In the genomic region with DNA sequence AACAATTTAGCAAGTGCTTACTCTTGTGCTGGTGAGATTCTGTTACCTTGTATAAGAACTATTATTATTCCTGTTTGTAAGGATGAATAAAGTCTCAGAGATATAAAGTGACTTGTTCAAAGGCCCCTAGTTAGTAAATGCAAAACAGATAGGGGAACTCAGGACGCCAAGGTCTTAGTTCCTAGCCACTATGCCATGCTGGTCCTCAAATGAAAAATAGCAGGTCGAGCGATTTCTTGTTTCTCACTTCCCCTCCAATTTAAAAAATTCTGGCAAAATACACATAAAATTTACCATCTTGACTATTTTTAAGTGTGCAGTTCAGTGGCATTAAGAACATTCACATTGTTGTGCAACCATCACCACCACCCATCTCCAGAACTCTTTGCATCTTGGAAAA, we compare ENCODE assay signal across 9 cellular contexts. TPM values are rescaled to one million over a fixed set of nuclear protein-coding genes. Genes with fewer than 3 reads are reported as not detected.
A peak's percentile ranks its signal among the peaks of the same experiment; 100 is the strongest.
DNase-seq lines count a peak whose midpoint lies in the region; ATAC-seq and TF ChIP-seq lines count a peak whose summit lies in the region.
"Had no signal": no experiment of that assay in that cellular context is flagged by ENCODE, and none has a peak within 500 bp of the region (broad histone marks: within the 10 kb centered on the region; RNA-seq: fewer than 3 reads in every experiment).

No MANE protein-coding gene starts in this region.

- peaks cover 50% of the 10 kb centered on the region for H3K4me1 Mint-ChIP-seq in CD8-positive, alpha-beta T cell (ENCODE audit: low read depth)
- H3K4me1 Mint-ChIP-seq in dendritic cell treated with granulocyte-macrophage colony-stimulating factor and Interleukin-4, amounts not matched to agents 40 ng/mL and 50 ng/mL, for 4 days (ENCODE audit: low read depth): peaks cover 40% of the 10 kb centered on the region

- no peaks in the 10 kb centered on the region for H3K9me3 ChIP-seq in CD8-positive, alpha-beta T cell (ENCODE audit: low read length)
- H3K9me3 ChIP-seq in neutrophil: no peaks in the 10 kb centered on the region

- peaks cover 30% of the 10 kb centered on the region for H3K4me1 ChIP-seq in CD8-positive, alpha-beta T cell (ENCODE audit: insufficient read depth, low read length)
- peaks cover 25 to 33% of the 10 kb centered on the region in 2 experiments for H3K4me1 ChIP-seq in neutrophil (ENCODE audit: control insufficient read depth in 1 of 2, insufficient read depth in 1 of 2, low read depth in 1 of 2, low read length in 1 of 2)

- ATAC-seq in CD8-positive, alpha-beta T cell: no peak
- no peak for ATAC-seq in GM21526 (IDR thresholded peaks at IDR 0.05; ENCODE audit: low FRiP score, unreplicated experiment)

- peak overlapping the region; percentile 97 for H3K4me3 ChIP-seq in CD8-positive, alpha-beta T cell (ENCODE audit: low read depth, low read length)
- H3K4me3 ChIP-seq in neutrophil (ENCODE audit: low read depth in 1 of 2, low read length in 1 of 2): peak overlapping the region; percentile 67 to 92

- peak overlapping the region; percentile 83 for H3K27ac Mint-ChIP-seq in CD8-positive, alpha-beta T cell
- H3K27ac Mint-ChIP-seq in dendritic cell treated with granulocyte-macrophage colony-stimulating factor and Interleukin-4, amounts not matched to agents 40 ng/mL and 50 ng/mL, for 4 days: peak overlapping the region; percentile 94

- H3K27ac ChIP-seq in CD8-positive, alpha-beta T cell (ENCODE audit: low read depth, low read length): peak overlapping the region; percentile 89
- peak overlapping the region; percentile 88 for H3K27ac ChIP-seq in neutrophil

- DNase-seq in CD8-positive, alpha-beta T cell: no peak
- DNase-seq in NOMO-1 (lab: John Stamatoyannopoulos, UW; ENCODE audit: unreplicated experiment in 2 of 2) (peak; percentile 43 to 49), posterior vena cava (ENCODE audit: low spot score) (no peak), NCI-H1417 (lab: John Stamatoyannopoulos, UW) (no peak), DMS114 treated with DMSO at 0.1 percent for 48 hours (lab: John Stamatoyannopoulos, UW; ENCODE audit: unreplicated experiment) (no peak)

- H3K9me3 Mint-ChIP-seq in CD8-positive, alpha-beta T cell: no peaks in the 10 kb centered on the region
- no peaks in the 10 kb centered on the region for H3K9me3 Mint-ChIP-seq in dendritic cell treated with granulocyte-macrophage colony-stimulating factor and Interleukin-4, amounts not matched to agents 40 ng/mL and 50 ng/mL, for 4 days

- POLR2A ChIA-PET in CD8-positive, alpha-beta T cell (lab: Charles Lee): interaction anchor here (0.7 to 7.1 kb wide), 8 partner anchors 9 to 98 kb away, joined by 3 to 50 read pairs (median 4); a partner anchor contains a TSS

- no peaks in the 10 kb centered on the region for H3K27me3 ChIP-seq in CD8-positive, alpha-beta T cell (ENCODE audit: insufficient read depth, low read length)
- H3K27me3 ChIP-seq in neutrophil: no peaks in the 10 kb centered on the region

- intact Hi-C loops in CD8-positive, alpha-beta T cell (cut with DNase I, micrococcal nuclease): loop anchor here in 1 of 2 experiments (1.0 kb wide), 1 partner anchor 21 kb away; no protein-coding TSS in a partner anchor
- intact Hi-C loops in dendritic cell treated with granulocyte-macrophage colony-stimulating factor and Interleukin-4, amounts not matched to agents 40 ng/mL and 50 ng/mL, for 4 days (cut with micrococcal nuclease): no loop called here
- intact Hi-C loops in posterior vena cava (cut with DNase I): no loop called here

- no peaks in the 10 kb centered on the region for H3K36me3 ChIP-seq in CD8-positive, alpha-beta T cell (ENCODE audit: insufficient read depth, low read length)
- no peaks in the 10 kb centered on the region for H3K36me3 ChIP-seq in neutrophil

- peak overlapping the region; percentile 74 for H3K4me3 Mint-ChIP-seq in CD8-positive, alpha-beta T cell
- peak overlapping the region; percentile 55 for H3K4me3 Mint-ChIP-seq in dendritic cell treated with granulocyte-macrophage colony-stimulating factor and Interleukin-4, amounts not matched to agents 40 ng/mL and 50 ng/mL, for 4 days

- peaks cover 29% of the 10 kb centered on the region for H3K36me3 Mint-ChIP-seq in CD8-positive, alpha-beta T cell
- H3K36me3 Mint-ChIP-seq in dendritic cell treated with granulocyte-macrophage colony-stimulating factor and Interleukin-4, amounts not matched to agents 40 ng/mL and 50 ng/mL, for 4 days (ENCODE audit: low read depth): peaks cover 26% of the 10 kb centered on the region

- CTCF ChIA-PET in CD8-positive, alpha-beta T cell (lab: Charles Lee): interaction anchor here (1.3 to 6.1 kb wide), 4 partner anchors 21 to 43 kb away, joined by 3 to 22 read pairs (median 6); no protein-coding TSS in a partner anchor

- TF ChIP-seq CTCF in CD8-positive, alpha-beta T cell (IDR thresholded peaks at IDR 0.05): no peak
- TF ChIP-seq CTCF in neutrophil (IDR thresholded peaks at IDR 0.05): no peak

- no peaks in the 10 kb centered on the region for H3K27me3 Mint-ChIP-seq in CD8-positive, alpha-beta T cell (ENCODE audit: low read depth)
- no peaks in the 10 kb centered on the region for H3K27me3 Mint-ChIP-seq in dendritic cell treated with granulocyte-macrophage colony-stimulating factor and Interleukin-4, amounts not matched to agents 40 ng/mL and 50 ng/mL, for 4 days

RNA-seq across cellular contexts. Expression of a gene that starts 1.1 kb away (rescaled TPM):
- total RNA-seq in CD8-positive, alpha-beta T cell: 100 to 1,000 TPM; 300 to 325 TPM
- 10 to 100 TPM; 36.8 to 56.6 TPM for total RNA-seq in posterior vena cava

RNA-seq across cellular contexts. Expression of a gene that starts 12.3 kb away (rescaled TPM):
- 100 to 1,000 TPM; 963 to 995 TPM for total RNA-seq in CD8-positive, alpha-beta T cell
- 10 to 100 TPM; 56.2 to 63.2 TPM for total RNA-seq in posterior vena cava

RNA-seq across cellular contexts. Expression of a gene that starts 34.6 kb away (rescaled TPM):
- total RNA-seq in CD8-positive, alpha-beta T cell: 10 to 100 TPM; 15.6 to 16.0 TPM
- 10 to 100 TPM; 43.5 to 46.1 TPM for total RNA-seq in posterior vena cava

RNA-seq across cellular contexts. Expression of a gene that starts 41.4 kb away (rescaled TPM):
- total RNA-seq in CD8-positive, alpha-beta T cell: 10 to 100 TPM; 27.8 to 34.3 TPM
- total RNA-seq in posterior vena cava: 100 to 1,000 TPM; 157 to 177 TPM

RNA-seq across cellular contexts. Expression of a gene that starts 52.4 kb away (rescaled TPM):
- under 1 TPM in 1 of 2 experiments, not detected in 1; 0.35 TPM for total RNA-seq in CD8-positive, alpha-beta T cell
- total RNA-seq in posterior vena cava: under 1 TPM in 1 of 2 donors, not detected in 1; 0.42 TPM
- total RNA-seq: LHCN-M2 had no signal

Comparison
In these comparisons a context has a peak if more than half of its experiments do, and no peak if none do; other contexts are left out.
1. DNase-seq: peak in NOMO-1 (2 of 2); none in CD8-positive, alpha-beta T cell (0 of 7), posterior vena cava (single experiment), NCI-H1417 (0 of 3) and DMS114 treated with DMSO at 0.1 percent for 48 hours (single experiment).
2. RNA of a gene that starts 1.1 kb away (total RNA-seq): 300 to 325 TPM in CD8-positive, alpha-beta T cell; 36.8 to 56.6 TPM in posterior vena cava; every median in the first group is over 4 times any median in the second.
3. RNA of a gene that starts 12.3 kb away (total RNA-seq): 963 to 995 TPM in CD8-positive, alpha-beta T cell; 56.2 to 63.2 TPM in posterior vena cava; every median in the first group is over 10 times any median in the second.